1 cellular context compared by ENCODE assay signal in the genomic region with DNA sequence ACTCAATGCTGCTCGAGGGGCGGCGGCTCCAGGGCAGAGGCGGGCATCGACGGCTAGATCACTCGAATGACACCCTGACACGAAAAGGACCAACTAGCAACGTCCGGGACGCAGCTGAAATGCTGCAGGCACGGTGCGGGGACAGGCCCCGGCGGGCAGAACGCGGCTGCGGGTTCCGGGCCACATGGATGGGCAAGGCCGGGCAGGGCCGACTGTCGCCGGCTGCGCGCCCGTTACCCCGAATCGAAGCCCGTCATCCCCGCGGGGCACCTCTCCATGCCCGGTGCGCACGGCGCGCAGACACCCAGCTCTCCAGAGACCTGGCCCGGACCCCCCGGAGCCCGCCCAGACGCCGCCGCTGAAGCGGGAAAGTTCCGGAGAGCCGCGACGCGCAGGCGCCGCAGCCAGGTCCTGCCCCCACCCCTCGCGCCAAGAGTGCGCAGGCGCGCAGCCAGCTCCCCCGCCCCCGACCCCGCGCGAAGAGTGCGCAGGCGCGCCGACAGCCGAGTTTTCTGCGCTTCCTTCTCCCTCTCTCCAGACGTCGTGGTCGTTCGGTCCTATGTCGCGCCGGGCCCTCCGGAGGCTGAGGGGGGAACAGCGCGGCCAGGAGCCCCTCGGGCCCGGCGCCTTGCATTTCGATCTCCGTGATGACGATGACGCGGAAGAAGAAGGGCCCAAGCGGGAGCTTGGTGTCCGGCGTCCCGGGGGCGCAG.
TF ChIP-seq lines count a peak whose summit lies in the region.

Gene TCF25, plus strand, starts transcription at position 484 of the 713 bp plus-strand sequence. Its CDS starts 76 bp downstream, at position 560.

TF ChIP-seq in HepG2, 621 proteins besides CTCF, POLR2A, EP300 and RAD21 (continued from another document):
- TF ChIP-seq ZNF431 (CRISPR knock-in tag; IDR thresholded peaks at IDR 0.05; ENCODE audit: borderline replicate concordance, low read depth): no peak
- 0 out of 2 replicates have a peak, but pooled peaks have one; percentile 33 for TF ChIP-seq ADNP (CRISPR knock-in tag; IDR thresholded peaks at IDR 0.05)
- peak; percentile 95 for TF ChIP-seq ATF5 (CRISPR knock-in tag; IDR thresholded peaks at IDR 0.05; ENCODE audit: low read depth)
- TF ChIP-seq KDM1A (CRISPR knock-in tag; IDR thresholded peaks at IDR 0.05): no peak
- no peak; the same call in 1 of the 2 replicates for TF ChIP-seq ZNF629 (CRISPR knock-in tag; conservative IDR thresholded peaks at IDR 0.05)
- TF ChIP-seq MAFG (CRISPR knock-in tag; IDR thresholded peaks at IDR 0.05): no peak
- TF ChIP-seq IKZF4 (CRISPR knock-in tag; IDR thresholded peaks at IDR 0.05; ENCODE audit: borderline replicate concordance, low read depth, not compliant biosample characterization): no peak
- peak; percentile 84 for TF ChIP-seq SALL2 (CRISPR knock-in tag; IDR thresholded peaks at IDR 0.05)
- no peak for TF ChIP-seq BHLHE40 (IDR thresholded peaks at IDR 0.05; ENCODE audit: low read length)
- TF ChIP-seq KDM2A (CRISPR knock-in tag; IDR thresholded peaks at IDR 0.05; ENCODE audit: borderline replicate concordance, low read depth): peak; percentile 94
TF ChIP-seq in HepG2: peak in this region for 350.
